Comparison of ENCODE assay signal across 15 cellular contexts in genomic region chr3:102025568-102025967, GRCh38.
"Had no signal": no experiment of that assay in that cellular context is flagged by ENCODE, and none has a peak within 500 bp of the region (broad histone marks: within the 10 kb centered on the region; RNA-seq: fewer than 3 reads in every experiment).

No MANE protein-coding gene starts in this region.

- H3K27ac ChIP-seq: lower lobe of right lung, parathyroid adenoma, sigmoid colon, transverse colon, VCaP had no signal

- H3K9me3 ChIP-seq: lower lobe of right lung, sigmoid colon, transverse colon had no signal

- FAIRE-seq: astrocyte, bronchial epithelial cell had no signal

- H3K4me3 ChIP-seq: lower lobe of right lung, sigmoid colon, transverse colon had no signal

- H3K27me3 ChIP-seq: sigmoid colon, transverse colon had no signal

- H3K4me1 ChIP-seq: parathyroid adenoma, sigmoid colon had no signal

- H3K79me2 ChIP-seq: parathyroid adenoma had no signal

- H2AFZ ChIP-seq: parathyroid adenoma had no signal

- ATAC-seq: activated CD8-positive, alpha-beta memory T cell treated with anti-CD3 and anti-CD28 coated beads, Interleukin-2, amount 10 ng/mL, durations not matched to agents 7 days and 5 days; left colon; lower lobe of right lung; T-cell had no signal

- DNase-seq: activated CD4-positive, alpha-beta memory T cell treated with anti-CD3 and anti-CD28 coated beads for 36 hours; activated CD8-positive, alpha-beta memory T cell treated with anti-CD3 and anti-CD28 coated beads, Interleukin-2, amount 10 ng/mL, durations not matched to agents 7 days and 5 days; activated naive CD4-positive, alpha-beta T cell treated with anti-CD3 and anti-CD28 coated beads, Interleukin-2, amount 10 ng/mL, durations not matched to agents 7 days and 5 days; activated T-cell treated with anti-CD3 and anti-CD28 coated beads, Interleukin-2, amount 50 U/mL, for 1 hour; left colon; lower lobe of right lung; sigmoid colon; stimulated activated CD4-positive, alpha-beta T cell treated with anti-CD3 and anti-CD28 coated beads, Interleukin-12 subunit alpha, Interleukin-12 subunit beta, amount 100 ng/mL, for 4 hours; stimulated activated naive CD4-positive, alpha-beta T cell; T-cell; transverse colon had no signal

- H3K36me3 ChIP-seq: lower lobe of right lung, sigmoid colon, transverse colon had no signal
